19 cellular contexts compared by ENCODE assay signal in the genomic region with DNA sequence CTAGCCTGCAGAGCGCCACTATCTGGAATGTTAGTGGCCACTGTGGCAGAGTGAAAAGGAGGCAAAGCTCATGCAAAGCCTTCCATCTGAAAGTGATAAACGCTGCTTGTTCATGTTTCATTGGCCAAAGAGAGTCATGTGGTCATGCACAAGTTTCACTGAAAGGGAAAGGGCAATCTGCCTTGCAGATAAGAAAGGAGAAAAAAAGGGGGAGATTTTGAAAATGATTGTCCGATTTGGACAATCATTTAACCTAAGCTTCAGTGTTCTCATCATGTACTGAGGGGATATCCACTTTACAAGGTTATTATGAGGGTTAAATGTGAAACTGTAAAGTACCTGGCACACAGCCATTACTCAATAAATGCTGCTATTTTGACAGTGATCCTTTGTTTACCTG. TPM values are rescaled to one million over a fixed set of nuclear protein-coding genes. Genes with fewer than 3 reads are reported as not detected.
DNase-seq lines count a peak whose midpoint lies in the region; ATAC-seq and TF ChIP-seq lines count a peak whose summit lies in the region.
"Had no signal": no experiment of that assay in that cellular context is flagged by ENCODE, and none has a peak within 500 bp of the region (broad histone marks: within the 10 kb centered on the region; RNA-seq: fewer than 3 reads in every experiment).

No MANE protein-coding gene starts in this region.

- H3K9me3 Mint-ChIP-seq in Caco-2 (ENCODE audit: unreplicated experiment), result no peaks in the 10 kb centered on the region
- H3K9me3 Mint-ChIP-seq in stimulated activated effector memory CD8-positive, alpha-beta T cell treated with anti-CD3 and anti-CD28 coated beads, Interleukin-12 subunit alpha, Interleukin-12 subunit beta, amount 100 ng/mL, for 72 hours, result no peaks in the 10 kb centered on the region
- no peaks in the 10 kb centered on the region for H3K9me3 Mint-ChIP-seq in activated CD4-positive, alpha-beta memory T cell treated with anti-CD3 and anti-CD28 coated beads for 36 hours
- H3K9me3 Mint-ChIP-seq: neural progenitor cell, WTC11 had no signal

- H3K9me3 ChIP-seq in psoas muscle (no peaks in the 10 kb centered on the region), Caco-2 (no peaks in the 10 kb centered on the region)
- H3K9me3 ChIP-seq: BLaER1, SJSA1 had no signal

- 83 to 89% (median 87%) methylated on average over 3 of the region's 3 CpGs for WGBS in psoas muscle, 3 donors

- ATAC-seq in GM18858 (IDR thresholded peaks at IDR 0.05; ENCODE audit: unreplicated experiment) (peak; percentile 44), HG02642 (IDR thresholded peaks at IDR 0.05; ENCODE audit: poor library complexity, unreplicated experiment) (peak; percentile 48), psoas muscle (no peak)
- no peak for ATAC-seq in stimulated activated effector memory CD8-positive, alpha-beta T cell treated with anti-CD3 and anti-CD28 coated beads, Interleukin-12 subunit alpha, Interleukin-12 subunit beta, amount 100 ng/mL, for 72 hours
- ATAC-seq: HCT116 had no signal

- H3K27me3 ChIP-seq in psoas muscle (ENCODE audit: insufficient read depth in 3 of 3, low read length in 2 of 3) (no peaks in the 10 kb centered on the region), Caco-2 (replicated peaks; ENCODE audit: control insufficient read depth, insufficient read depth, low read length) (no peaks in the 10 kb centered on the region)
- H3K27me3 ChIP-seq: BLaER1, neural progenitor cell, SJSA1 had no signal

- peak overlapping the region; percentile 92 for H3K27ac ChIP-seq in psoas muscle
- H3K27ac ChIP-seq: BLaER1, neural progenitor cell, SJSA1 had no signal

- no peaks in the 10 kb centered on the region for H3K27me3 Mint-ChIP-seq in Caco-2 (ENCODE audit: insufficient read depth, unreplicated experiment)
- H3K27me3 Mint-ChIP-seq in activated CD4-positive, alpha-beta memory T cell treated with anti-CD3 and anti-CD28 coated beads for 36 hours, result no peaks in the 10 kb centered on the region

- H3K4me1 ChIP-seq in psoas muscle, result peaks cover 59% of the 10 kb centered on the region
- H3K4me1 ChIP-seq in Caco-2, result no peaks in the 10 kb centered on the region

- H3K4me1 Mint-ChIP-seq in Caco-2 (ENCODE audit: low read depth, unreplicated experiment), result no peaks in the 10 kb centered on the region
- H3K4me1 Mint-ChIP-seq in stimulated activated effector memory CD8-positive, alpha-beta T cell treated with anti-CD3 and anti-CD28 coated beads, Interleukin-12 subunit alpha, Interleukin-12 subunit beta, amount 100 ng/mL, for 72 hours, result no peaks in the 10 kb centered on the region
- H3K4me1 Mint-ChIP-seq in activated CD4-positive, alpha-beta memory T cell treated with anti-CD3 and anti-CD28 coated beads for 36 hours (ENCODE audit: low read depth), result no peaks in the 10 kb centered on the region

- BruUV-seq in Caco-2 (replicated peaks; lab: Mats Ljungman, UMichigan), result no TSS peak

- peak; percentile 57 for DNase-seq in NCI-H1105 treated with DMSO at 0.1 percent for 48 hours (lab: John Stamatoyannopoulos, UW)
- no peak for DNase-seq in psoas muscle
- DNase-seq in Caco-2, result no peak
- DNase-seq in stimulated activated effector memory CD8-positive, alpha-beta T cell treated with anti-CD3 and anti-CD28 coated beads, Interleukin-12 subunit alpha, Interleukin-12 subunit beta, amount 100 ng/mL, for 72 hours (ENCODE audit: low spot score in 2 of 2), result no peak
- no peak for DNase-seq in activated CD4-positive, alpha-beta memory T cell treated with anti-CD3 and anti-CD28 coated beads for 36 hours
- no peak for DNase-seq in activated gamma-delta T cell treated with Interleukin-2 at 50 U/mL for 16 hours
- DNase-seq: activated T-cell treated with anti-CD3 and anti-CD28 coated beads, Interleukin-2, amount 50 U/mL, for 1 hour; effector CD4-positive, alpha-beta T cell; NCI-H1092; stimulated activated CD8-positive, alpha-beta memory T cell treated with anti-CD3 and anti-CD28 coated beads, Interleukin-4, amount 100 ng/mL, for 48 hours had no signal

- H3K36me3 Mint-ChIP-seq in Caco-2 (ENCODE audit: insufficient read depth, unreplicated experiment), result no peaks in the 10 kb centered on the region
- no peaks in the 10 kb centered on the region for H3K36me3 Mint-ChIP-seq in stimulated activated effector memory CD8-positive, alpha-beta T cell treated with anti-CD3 and anti-CD28 coated beads, Interleukin-12 subunit alpha, Interleukin-12 subunit beta, amount 100 ng/mL, for 72 hours
- peaks cover 5% of the 10 kb centered on the region for H3K36me3 Mint-ChIP-seq in activated CD4-positive, alpha-beta memory T cell treated with anti-CD3 and anti-CD28 coated beads for 36 hours

- CTCF ChIA-PET in Caco-2 (lab: Charles Lee), result no interaction called here
- CTCF ChIA-PET in activated CD4-positive, alpha-beta memory T cell treated with anti-CD3 and anti-CD28 coated beads for 36 hours (lab: Charles Lee), result interaction anchor here (1.3 to 1.7 kb wide), 3 partner anchors 9 to 10 kb away, joined by 3 to 6 read pairs (median 5); a partner anchor contains a TSS

- no peak overlapping the region for H3K4me3 Mint-ChIP-seq in Caco-2 (ENCODE audit: unreplicated experiment)
- no peak overlapping the region for H3K4me3 Mint-ChIP-seq in stimulated activated effector memory CD8-positive, alpha-beta T cell treated with anti-CD3 and anti-CD28 coated beads, Interleukin-12 subunit alpha, Interleukin-12 subunit beta, amount 100 ng/mL, for 72 hours
- no peak overlapping the region for H3K4me3 Mint-ChIP-seq in activated CD4-positive, alpha-beta memory T cell treated with anti-CD3 and anti-CD28 coated beads for 36 hours
- H3K4me3 Mint-ChIP-seq: neural progenitor cell, WTC11 had no signal

- no peak overlapping the region for H3K27ac Mint-ChIP-seq in Caco-2 (ENCODE audit: unreplicated experiment)
- H3K27ac Mint-ChIP-seq in stimulated activated effector memory CD8-positive, alpha-beta T cell treated with anti-CD3 and anti-CD28 coated beads, Interleukin-12 subunit alpha, Interleukin-12 subunit beta, amount 100 ng/mL, for 72 hours, result no peak overlapping the region
- no peak overlapping the region for H3K27ac Mint-ChIP-seq in activated CD4-positive, alpha-beta memory T cell treated with anti-CD3 and anti-CD28 coated beads for 36 hours
- H3K27ac Mint-ChIP-seq: neural progenitor cell, WTC11 had no signal

- POLR2A ChIA-PET in Caco-2 (lab: Charles Lee), result no interaction called here
- POLR2A ChIA-PET in activated CD4-positive, alpha-beta memory T cell treated with anti-CD3 and anti-CD28 coated beads for 36 hours (lab: Charles Lee), result no interaction called here

- no peak for TF ChIP-seq CTCF in psoas muscle (IDR thresholded peaks at IDR 0.05)
- no peak for TF ChIP-seq CTCF in Caco-2 (IDR thresholded peaks at IDR 0.05; ENCODE audit: insufficient read depth in 1 of 2, low read depth in 1 of 2, low read length in 1 of 2, severe bottlenecking in 1 of 2, unreplicated experiment in 1 of 2)

- H3K36me3 ChIP-seq in psoas muscle (ENCODE audit: insufficient read depth in 1 of 2, low read depth in 1 of 2) (no peaks in the 10 kb centered on the region), Caco-2 (ENCODE audit: control insufficient read depth, insufficient read depth, low read length) (no peaks in the 10 kb centered on the region)
- H3K36me3 ChIP-seq: neural progenitor cell, SJSA1 had no signal

- intact Hi-C loops in psoas muscle (cut with DNase I) (no loop called here), Caco-2 (cut with micrococcal nuclease; ENCODE audit: unreplicated experiment) (no loop called here)
- intact Hi-C loops in activated CD4-positive, alpha-beta memory T cell treated with anti-CD3 and anti-CD28 coated beads for 36 hours (cut with micrococcal nuclease), result no loop called here

- H3K4me3 ChIP-seq in psoas muscle (no peak overlapping the region), Caco-2 (ENCODE audit: low read depth, low read length) (no peak overlapping the region)
- H3K4me3 ChIP-seq: BLaER1, neural progenitor cell, SJSA1 had no signal

RNA-seq across cellular contexts. Expression of a gene that starts 9.1 kb away (rescaled TPM):
- total RNA-seq in psoas muscle, result 1 to 10 TPM; 1.1 to 4.5 (median 1.9) TPM
- 1 to 10 TPM in 2 of 3 donors, under 1 TPM in 1; 0.57 to 3.8 (median 1.8) TPM for polyA plus RNA-seq in psoas muscle
- total RNA-seq in Caco-2 (2022), result 4.7 and 5.3 TPM in 2 replicates
- total RNA-seq in activated CD4-positive, alpha-beta memory T cell treated with anti-CD3 and anti-CD28 coated beads for 36 hours, result under 1 TPM; 0.34 to 0.38 TPM
- total RNA-seq: SJSA1 had no signal

RNA-seq across cellular contexts. Expression of a gene that starts 14.6 kb away (rescaled TPM):
- total RNA-seq in psoas muscle, result not detected
- polyA plus RNA-seq in psoas muscle, result not detected
- not detected in 2 replicates for total RNA-seq in Caco-2 (2022)
- not detected for total RNA-seq in activated CD4-positive, alpha-beta memory T cell treated with anti-CD3 and anti-CD28 coated beads for 36 hours
- total RNA-seq: astrocyte, HT-29, SJSA1, WTC11 had no signal

RNA-seq across cellular contexts. Expression of a gene that starts 34.6 kb away (rescaled TPM):
- total RNA-seq in psoas muscle (10 to 100 TPM; 12.9 to 26.8 (median 19.6) TPM), Caco-2 (2022) (3.2 and 3.6 TPM in 2 replicates)
- 10 to 100 TPM; 10.5 to 21.3 (median 13.1) TPM for polyA plus RNA-seq in psoas muscle
- 10 to 100 TPM; 10.2 to 10.7 TPM for total RNA-seq in activated CD4-positive, alpha-beta memory T cell treated with anti-CD3 and anti-CD28 coated beads for 36 hours

Comparison
In these comparisons a context has a peak if more than half of its experiments do, and no peak if none do; other contexts are left out.
1. ATAC-seq: peak in GM18858 (single experiment) and HG02642 (single experiment); none in psoas muscle (0 of 4) and stimulated activated effector memory CD8-positive, alpha-beta T cell treated with anti-CD3 and anti-CD28 coated beads, Interleukin-12 subunit alpha, Interleukin-12 subunit beta, amount 100 ng/mL, for 72 hours (single experiment).